34 cellular contexts compared by ENCODE assay signal in genomic region chr1:34433099-34433498, GRCh38.
"Had no signal": no experiment of that assay in that cellular context is flagged by ENCODE, and none has a peak within 500 bp of the region (broad histone marks: within the 10 kb centered on the region; RNA-seq: fewer than 3 reads in every experiment).

No MANE protein-coding gene starts in this region.

- H3K27ac ChIP-seq: KMS-11 had no signal

- H3K9ac ChIP-seq: KMS-11 had no signal

- H3K9me3 ChIP-seq: MG63 had no signal

- H3K4me3 ChIP-seq: MG63 had no signal

- H3K27me3 ChIP-seq: MG63 had no signal

- H3K36me3 ChIP-seq: MG63 had no signal

- DNase-seq: Karpas-422, Kasumi-1, KG1, MG63, MM.1S, MV-4-11, NCI-H1048, NCI-H1092, NCI-H1092 treated with DMSO at 0.1 percent for 48 hours, NCI-H1105, NCI-H1105 treated with DMSO at 0.1 percent for 48 hours, NCI-H1417, NCI-H1417 treated with DMSO at 0.1 percent for 48 hours, NCI-H1436, NCI-H1436 treated with DMSO at 0.1 percent for 48 hours, NCI-H146, NCI-H1694, NCI-H1694 treated with DMSO at 0.1 percent for 48 hours, NCI-H187, NCI-H1930, NCI-H2029, NCI-H2029 treated with DMSO at 0.1 percent for 48 hours, NCI-H2081, NCI-H2081 treated with DMSO at 0.1 percent for 48 hours, NCI-H2107, NCI-H2171, NCI-H2171 treated with DMSO at 0.1 percent for 48 hours, NCI-H2227 treated with DMSO at 0.1 percent for 48 hours, NCI-H226, NCI-H345, NCI-H446, NCI-H446 treated with DMSO at 0.1 percent for 48 hours, NCI-H510A had no signal

- H3K4me2 ChIP-seq: KMS-11 had no signal
